In genomic region chr6:45730232-45730631, GRCh38 we compare ENCODE assay signal across 28 cellular contexts.
"Had no signal": no experiment of that assay in that cellular context is flagged by ENCODE, and none has a peak within 500 bp of the region (broad histone marks: within the 10 kb centered on the region; RNA-seq: fewer than 3 reads in every experiment).

No MANE protein-coding gene starts in this region.

- H3K27ac ChIP-seq: ascending aorta, breast epithelium, cardiac muscle cell, coronary artery, dorsolateral prefrontal cortex, VCaP had no signal

- H3K4me3 ChIP-seq: ascending aorta, breast epithelium, cardiac muscle cell, coronary artery, dorsolateral prefrontal cortex had no signal

- H3K36me3 ChIP-seq: ascending aorta, breast epithelium, cardiac muscle cell had no signal

- H3K27me3 ChIP-seq: ascending aorta, breast epithelium, cardiac muscle cell had no signal

- H3K9me3 ChIP-seq: ascending aorta, breast epithelium had no signal

- DNase-seq: activated CD4-positive, alpha-beta memory T cell treated with anti-CD3 and anti-CD28 coated beads, Interleukin-2, amount 10 ng/mL, durations not matched to agents 7 days and 5 days; activated CD4-positive, alpha-beta T cell treated with anti-CD3 and anti-CD28 coated beads for 1 hour; activated CD4-positive, alpha-beta T cell treated with anti-CD3 and anti-CD28 coated beads for 4 hours; activated CD4-positive, alpha-beta T cell treated with anti-CD3 and anti-CD28 coated beads, Interleukin-2, amount 10 ng/mL, durations not matched to agents 7 days and 5 days; activated CD4-positive, alpha-beta T cell treated with anti-CD3 and anti-CD28 coated beads, Interleukin-2, amount 50 U/mL, for 4 hours; activated CD8-positive, alpha-beta memory T cell treated with anti-CD3 and anti-CD28 coated beads, Interleukin-2, amount 50 U/mL, for 48 hours; activated gamma-delta T cell; activated naive CD4-positive, alpha-beta T cell; activated naive CD4-positive, alpha-beta T cell treated with anti-CD3 and anti-CD28 coated beads, Interleukin-2, amount 10 ng/mL, durations not matched to agents 7 days and 5 days; activated naive CD8-positive, alpha-beta T cell treated with anti-CD3 and anti-CD28 coated beads, Interleukin-2, amount 10 ng/mL, durations not matched to agents 7 days and 5 days; activated T-cell treated with anti-CD3 and anti-CD28 coated beads for 4 hours; activated T-cell treated with anti-CD3 and anti-CD28 coated beads, Interleukin-2, amount 50 U/mL, for 24 hours; activated T-cell treated with anti-CD3 and anti-CD28 coated beads, Interleukin-2, amount 50 U/mL, for 72 hours; dorsolateral prefrontal cortex; effector memory CD4-positive, alpha-beta T cell; endodermal cell; foreskin fibroblast; T-helper 1 cell; T-helper 17 cell; T1000 had no signal

- H3K4me1 ChIP-seq: ascending aorta, breast epithelium had no signal

- ATAC-seq: activated naive CD4-positive, alpha-beta T cell treated with anti-CD3 and anti-CD28 coated beads, Interleukin-2, amount 50 U/mL, for 72 hours; activated T-cell treated with anti-CD3 and anti-CD28 coated beads, Interleukin-2, amount 50 U/mL, for 72 hours; esophagus mucosa; T-helper 17 cell; WTC11 had no signal
